In the genomic region with DNA sequence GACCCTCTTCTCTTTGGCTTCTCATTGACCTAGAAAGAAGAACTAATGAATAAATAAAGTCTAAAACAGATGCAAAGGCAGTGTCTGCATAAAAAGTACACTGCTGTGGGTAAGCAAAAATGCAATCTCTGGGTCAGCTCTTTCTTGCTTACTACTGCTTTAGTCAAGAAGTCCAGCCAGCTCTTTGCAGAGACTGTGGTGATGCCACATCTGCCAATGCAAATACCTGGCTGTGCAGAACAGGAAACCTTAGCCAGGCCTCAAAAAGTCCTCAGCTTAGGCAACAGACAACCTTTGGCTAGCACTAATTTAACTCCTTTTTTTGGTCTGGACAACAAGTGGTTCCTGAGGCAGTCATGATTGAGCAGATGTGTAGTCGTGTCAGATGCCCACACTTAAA, we compare ENCODE assay signal across 27 cellular contexts.
"Had no signal": no experiment of that assay in that cellular context is flagged by ENCODE, and none has a peak within 500 bp of the region (broad histone marks: within the 10 kb centered on the region; RNA-seq: fewer than 3 reads in every experiment).

No MANE protein-coding gene starts in this region.

- H3K27me3 ChIP-seq: SJSA1 had no signal

- ATAC-seq: activated T-cell treated with anti-CD3 and anti-CD28 coated beads, Interleukin-2, amount 50 U/mL, for 4 hours; Panc1; SK-N-SH treated with all-trans-retinoic acid at 6 μM for 48 hours; WTC11 had no signal

- H3K9me3 ChIP-seq: SJSA1 had no signal

- DNase-seq: activated CD4-positive, alpha-beta memory T cell treated with anti-CD3 and anti-CD28 coated beads for 36 hours; activated CD4-positive, alpha-beta T cell treated with anti-CD3 and anti-CD28 coated beads for 1 hour; activated CD4-positive, alpha-beta T cell treated with anti-CD3 and anti-CD28 coated beads, Interleukin-2, amount 10 ng/mL, durations not matched to agents 7 days and 5 days; activated CD8-positive, alpha-beta memory T cell treated with anti-CD3 and anti-CD28 coated beads for 24 hours; activated gamma-delta T cell; activated naive CD4-positive, alpha-beta T cell treated with anti-CD3 and anti-CD28 coated beads for 36 hours; activated T-cell treated with anti-CD3 and anti-CD28 coated beads, Interleukin-2, amount 50 U/mL, for 4 hours; amygdala; cerebellar nuclear complex; NCI-H1092; NCI-H1417; NCI-H1930; NCI-H2107; NCI-H2171 treated with DMSO at 0.1 percent for 48 hours; NCI-H226; NCI-H510A; NCI-H526 treated with DMSO at 0.1 percent for 48 hours; NCI-H82; NK-92 treated with Interleukin-12 subunit alpha and Interleukin-12 subunit beta, amount 100 ng/mL, for 24 hours; OCI-M1; SHP77; SW 1271 had no signal

- H3K27ac ChIP-seq: RWPE1, SJSA1 had no signal

- H3K36me3 ChIP-seq: SJSA1 had no signal

- H3K4me3 ChIP-seq: SJSA1 had no signal
